In genomic region chr12:25152055-25152454, GRCh38 we compare ENCODE assay signal across 32 cellular contexts. TPM values are rescaled to one million over a fixed set of nuclear protein-coding genes. Genes with fewer than 3 reads are reported as not detected.
DNase-seq lines count a peak whose midpoint lies in the region; ATAC-seq, FAIRE-seq and TF ChIP-seq lines count a peak whose summit lies in the region.
"Had no signal": no experiment of that assay in that cellular context is flagged by ENCODE, and none has a peak within 500 bp of the region (broad histone marks: within the 10 kb centered on the region; RNA-seq: fewer than 3 reads in every experiment).

No MANE protein-coding gene starts in this region.

- TF ChIP-seq CTCF in chondrocyte (IDR thresholded peaks at IDR 0.05) = no peak

- no peaks in the 10 kb centered on the region for H3K9me3 ChIP-seq in Karpas-422 (ENCODE audit: low read length)
- H3K9me3 ChIP-seq: esophagus squamous epithelium, mucosa of descending colon, Peyer's patch, spleen, uterus had no signal

- H3K27ac ChIP-seq in ACC112 (ENCODE audit: low read depth, low read length) (peak overlapping the region; percentile 84), Karpas-422 (ENCODE audit: low read length) (no peak overlapping the region)
- H3K27ac ChIP-seq: esophagus squamous epithelium, spleen, uterus had no signal

- H3K9ac ChIP-seq in Karpas-422 (ENCODE audit: low read length) = no peak overlapping the region

- H3K4me1 ChIP-seq in ACC112 (ENCODE audit: control insufficient read depth, insufficient read depth, low read length, unreplicated experiment) = peaks cover 16% of the 10 kb centered on the region
- H3K4me1 ChIP-seq in Karpas-422 (ENCODE audit: low read length) = peaks cover 21% of the 10 kb centered on the region
- H3K4me1 ChIP-seq: Peyer's patch, uterus had no signal

- H3K27ac Mint-ChIP-seq in chondrocyte (ENCODE audit: unreplicated experiment) = peak overlapping the region; percentile 79
- H3K27ac Mint-ChIP-seq: activated B cell treated with CpG ODN at 0.5 μM for 24 hours; activated naive CD8-positive, alpha-beta T cell treated with anti-CD3 and anti-CD28 coated beads for 36 hours; activated T-cell treated with anti-CD3 and anti-CD28 coated beads, Interleukin-2, amount 50 U/mL, for 24 hours; CD4-positive, CD25-positive, alpha-beta regulatory T cell; immature natural killer cell; nephron had no signal

- ATAC-seq in GM18502 (IDR thresholded peaks at IDR 0.05; ENCODE audit: poor library complexity, unreplicated experiment) (no peak), HG03521 (IDR thresholded peaks at IDR 0.05; ENCODE audit: unreplicated experiment) (no peak)
- ATAC-seq: effector memory CD8-positive, alpha-beta T cell; stimulated activated naive CD8-positive, alpha-beta T cell treated with anti-CD3 and anti-CD28 coated beads, Interleukin-15, Interleukin-2, amounts not matched to agents 100 U/mL and 50 U/mL, for 24 hours had no signal

- H3K27me3 ChIP-seq in ACC112 (ENCODE audit: insufficient read depth, low read length) = no peaks in the 10 kb centered on the region
- no peaks in the 10 kb centered on the region for H3K27me3 ChIP-seq in Karpas-422 (ENCODE audit: low read length)
- H3K27me3 ChIP-seq: esophagus squamous epithelium, Peyer's patch, spleen, uterus had no signal

- H3K79me2 ChIP-seq in ACC112 (ENCODE audit: control insufficient read depth, insufficient read depth, low read length, unreplicated experiment) (no peaks in the 10 kb centered on the region), Karpas-422 (ENCODE audit: low read length) (no peaks in the 10 kb centered on the region)

- H3K36me3 ChIP-seq in ACC112 (ENCODE audit: insufficient read depth, low read length) = no peaks in the 10 kb centered on the region
- no peaks in the 10 kb centered on the region for H3K36me3 ChIP-seq in Karpas-422 (ENCODE audit: insufficient read depth, low read length)
- H3K36me3 ChIP-seq: esophagus squamous epithelium, Peyer's patch, spleen, uterus had no signal

- no peaks in the 10 kb centered on the region for H4K20me1 ChIP-seq in Karpas-422 (ENCODE audit: insufficient read depth, low read depth, low read length)

- H3K4me1 Mint-ChIP-seq in chondrocyte (ENCODE audit: low read depth) = peaks cover 13% of the 10 kb centered on the region
- H3K4me1 Mint-ChIP-seq: immature natural killer cell, nephron had no signal

- no peaks in the 10 kb centered on the region for H3K36me3 Mint-ChIP-seq in chondrocyte (ENCODE audit: low read depth)
- H3K36me3 Mint-ChIP-seq: activated naive CD8-positive, alpha-beta T cell treated with anti-CD3 and anti-CD28 coated beads for 36 hours; CD4-positive, CD25-positive, alpha-beta regulatory T cell; immature natural killer cell had no signal

- H2AFZ ChIP-seq in ACC112 (ENCODE audit: low read length, unreplicated experiment) = peak overlapping the region; percentile 86
- 0 out of 2 replicates have a peak overlapping the region, but pooled peaks have one; percentile 8 for H2AFZ ChIP-seq in Karpas-422 (ENCODE audit: low read length)

- no peaks in the 10 kb centered on the region for H3K27me3 Mint-ChIP-seq in chondrocyte (ENCODE audit: low read depth)
- H3K27me3 Mint-ChIP-seq: activated B cell treated with CpG ODN at 0.5 μM for 24 hours; activated naive CD8-positive, alpha-beta T cell treated with anti-CD3 and anti-CD28 coated beads for 36 hours; activated T-cell treated with anti-CD3 and anti-CD28 coated beads, Interleukin-2, amount 50 U/mL, for 24 hours; effector memory CD8-positive, alpha-beta T cell had no signal

- FAIRE-seq in RCC 7860 (lab: Jason Lieb, UNC) = no peak
- FAIRE-seq: frontal cortex, GM18507 had no signal

- no peaks in the 10 kb centered on the region for H3K9me2 ChIP-seq in Karpas-422 (replicated peaks; ENCODE audit: insufficient read depth, low read length)

- no peak overlapping the region for H3K4me2 ChIP-seq in Karpas-422 (ENCODE audit: low read depth, low read length, poor library complexity, severe bottlenecking)

- no peaks in the 10 kb centered on the region for H3K9me3 Mint-ChIP-seq in chondrocyte (ENCODE audit: low read depth)
- H3K9me3 Mint-ChIP-seq: activated B cell treated with CpG ODN at 0.5 μM for 24 hours; activated naive CD8-positive, alpha-beta T cell treated with anti-CD3 and anti-CD28 coated beads for 36 hours; activated T-cell treated with anti-CD3 and anti-CD28 coated beads, Interleukin-2, amount 50 U/mL, for 24 hours; CD4-positive, CD25-positive, alpha-beta regulatory T cell; effector memory CD8-positive, alpha-beta T cell; immature natural killer cell; nephron had no signal

- H3K4me3 ChIP-seq in ACC112 (ENCODE audit: low read depth, low read length) (no peak overlapping the region), Karpas-422 (ENCODE audit: low read length) (no peak overlapping the region)
- H3K4me3 ChIP-seq: esophagus squamous epithelium, lung, mucosa of descending colon, Peyer's patch, spleen, uterus had no signal

- DNase-seq in Karpas-422 = no peak
- no peak for DNase-seq in chondrocyte (ENCODE audit: low spot score)
- peak; percentile 16 for DNase-seq in iPS-NIHi7 (ENCODE audit: extremely low spot score)
- DNase-seq in NCI-H510A (lab: John Stamatoyannopoulos, UW) = no peak
- no peak for DNase-seq in RCC 7860 (ENCODE audit: low spot score)
- DNase-seq: activated B cell treated with CpG ODN at 0.5 μM for 24 hours; activated CD4-positive, alpha-beta T cell treated with anti-CD3 and anti-CD28 coated beads, Interleukin-2, amount 50 U/mL, for 1 hour; activated effector memory CD4-positive, alpha-beta T cell treated with anti-CD3 and anti-CD28 coated beads, Interleukin-2, amount 50 U/mL, for 16 hours; activated naive CD8-positive, alpha-beta T cell treated with anti-CD3 and anti-CD28 coated beads for 36 hours; activated T-cell treated with anti-CD3 and anti-CD28 coated beads, Interleukin-2, amount 50 U/mL, for 24 hours; CD4-positive, CD25-positive, alpha-beta regulatory T cell; cortex of kidney; effector memory CD8-positive, alpha-beta T cell; esophagus squamous epithelium; immature natural killer cell; NCI-H1417 treated with DMSO at 0.1 percent for 48 hours; NCI-H2029 treated with DMSO at 0.1 percent for 48 hours; NCI-H524 treated with DMSO at 0.1 percent for 48 hours; NK-92 treated with Interleukin-12 subunit alpha and Interleukin-12 subunit beta, amount 100 ng/mL, for 24 hours; spleen; stimulated activated CD4-positive, alpha-beta T cell treated with anti-CD3 and anti-CD28 coated beads, Interleukin-2, amount 100 ng/mL, for 24 hours; stimulated activated naive CD8-positive, alpha-beta T cell treated with anti-CD3 and anti-CD28 coated beads, Interleukin-15, Interleukin-2, amounts not matched to agents 100 U/mL and 50 U/mL, for 24 hours had no signal

- no peak overlapping the region for H3K4me3 Mint-ChIP-seq in chondrocyte (ENCODE audit: unreplicated experiment)
- H3K4me3 Mint-ChIP-seq: activated B cell treated with CpG ODN at 0.5 μM for 24 hours; activated naive CD8-positive, alpha-beta T cell treated with anti-CD3 and anti-CD28 coated beads for 36 hours; activated T-cell treated with anti-CD3 and anti-CD28 coated beads, Interleukin-2, amount 50 U/mL, for 24 hours; CD4-positive, CD25-positive, alpha-beta regulatory T cell; effector memory CD8-positive, alpha-beta T cell; immature natural killer cell; nephron had no signal

RNA-seq across cellular contexts. Expression of gene DNAI7, which starts 42.9 kb away (rescaled TPM):
- total RNA-seq in Karpas-422 (2014; rRNA removed; shearing (Covaris generic); ENCODE audit: low replicate concordance) = not detected in 2 replicates
- total RNA-seq in chondrocyte = 0.44 TPM in 1 of 3 replicates, not detected in the others
- total RNA-seq: activated naive CD8-positive, alpha-beta T cell treated with anti-CD3 and anti-CD28 coated beads for 36 hours; esophagus squamous epithelium had no signal

RNA-seq across cellular contexts. Expression of gene ETFRF1, which starts 43.0 kb away (rescaled TPM):
- total RNA-seq in Karpas-422 (2014; rRNA removed; shearing (Covaris generic); ENCODE audit: low replicate concordance) = 4.9 and 18.3 TPM in 2 replicates
- total RNA-seq in chondrocyte = 9.9 to 19.5 TPM (median 10.8 TPM) in 3 replicates
